ENCODE assay signal across 9 cellular contexts in genomic region chr12:51721281-51721940, GRCh38.
DNase-seq lines count a peak whose midpoint lies in the region; ATAC-seq and TF ChIP-seq lines count a peak whose summit lies in the region.
"Had no signal": no experiment of that assay in that cellular context is flagged by ENCODE, and none has a peak within 500 bp of the region (broad histone marks: within the 10 kb centered on the region; RNA-seq: fewer than 3 reads in every experiment).

No MANE protein-coding gene starts in this region.

- BruUV-seq in PC-9 (replicated peaks; lab: Mats Ljungman, UMichigan), result no TSS peak

- no peaks in the 10 kb centered on the region for H3K9me2 ChIP-seq in PC-9 (ENCODE audit: insufficient read depth)

- no peak overlapping the region for H3K27ac ChIP-seq in HUES48 (ENCODE audit: low read depth, low read length)
- H3K27ac ChIP-seq in heart right ventricle, result no peak overlapping the region
- no peak overlapping the region for H3K27ac ChIP-seq in spleen
- H3K27ac ChIP-seq in PC-9, result no peak overlapping the region

- H2AFZ ChIP-seq in PC-9, result no peak overlapping the region

- H4K20me1 ChIP-seq in PC-9 (ENCODE audit: insufficient read depth), result no peaks in the 10 kb centered on the region

- ATAC-seq in heart right ventricle (peak in 6 of 8 donors; percentile 57 to 87 (median 79)), HG02981 (IDR thresholded peaks at IDR 0.05; ENCODE audit: unreplicated experiment) (no peak), GM18909 (IDR thresholded peaks at IDR 0.05; ENCODE audit: poor library complexity, unreplicated experiment) (no peak), GM21423 (IDR thresholded peaks at IDR 0.05; ENCODE audit: unreplicated experiment) (no peak)
- ATAC-seq: HCT116 had no signal

- H3F3A ChIP-seq in PC-9 (ENCODE audit: insufficient read depth, low read depth), result no peaks in the 10 kb centered on the region

- intact Hi-C loops in heart right ventricle (cut with DNase I), result no loop called here
- intact Hi-C loops in spleen (cut with DNase I; ENCODE audit: low total_unique reads), result no loop called here
- intact Hi-C loops in PC-9 (cut with micrococcal nuclease; ENCODE audit: unreplicated experiment), result no loop called here

- H3K9me3 ChIP-seq in HUES48 (ENCODE audit: control insufficient read depth, insufficient read depth, low read length) (no peaks in the 10 kb centered on the region), heart right ventricle (no peaks in the 10 kb centered on the region), spleen (no peaks in the 10 kb centered on the region), PC-9 (ENCODE audit: insufficient read depth, low read depth) (no peaks in the 10 kb centered on the region)

- H3K9ac ChIP-seq in HUES48 (ENCODE audit: low read depth, low read length), result no peak overlapping the region

- 4 to 8% methylated on average over 44 of the region's 44 CpGs for WGBS in heart right ventricle, 2 donors
- 9 to 18% (median 15%) methylated on average over 37 to 44 of the region's 44 CpGs for WGBS in spleen, 5 donors

- no peaks in the 10 kb centered on the region for H3K4me1 ChIP-seq in HUES48 (ENCODE audit: control insufficient read depth, insufficient read depth, low read length)
- peaks cover 0 to 9% (median 6%) of the 10 kb centered on the region in 9 donors for H3K4me1 ChIP-seq in heart right ventricle
- H3K4me1 ChIP-seq in spleen, result peaks cover 0 to 9% (median 4%) of the 10 kb centered on the region in 6 donors
- H3K4me1 ChIP-seq in PC-9 (replicated peaks; ENCODE audit: insufficient read depth), result no peaks in the 10 kb centered on the region

- CTCF ChIA-PET in PC-9 (lab: Charles Lee), result no interaction called here

- peak in 5 of 9 donors; percentile 10 to 33 (median 18) for TF ChIP-seq CTCF in heart right ventricle (IDR thresholded peaks at IDR 0.05)
- peak in 1 of 11 experiments; percentile 12 for TF ChIP-seq CTCF in spleen (IDR thresholded peaks at IDR 0.05 in 8 of 11, conservative IDR thresholded peaks at IDR 0.05 in 3 of 11)
- no peak for TF ChIP-seq CTCF in PC-9 (conservative IDR thresholded peaks at IDR 0.05)

- H3K4me3 ChIP-seq in HUES48 (ENCODE audit: low read depth, low read length) (peak overlapping the region; percentile 44; the same call in 1 of the 2 replicates), heart right ventricle (peak overlapping the region in 7 of 10 donors; percentile 4 to 33 (median 25)), spleen (peak overlapping the region in 2 of 8 donors; percentile 25 to 34), PC-9 (no peak overlapping the region)

- DNase-seq in activated effector memory CD4-positive, alpha-beta T cell treated with anti-CD3 and anti-CD28 coated beads, Interleukin-2, amount 50 U/mL, for 16 hours, result peak; percentile 74
- DNase-seq in heart right ventricle, result peak; percentile 7 to 45
- peak; percentile 81 for DNase-seq in spleen
- DNase-seq in PC-9, result no peak

- no peaks in the 10 kb centered on the region for H3K27me3 ChIP-seq in HUES48 (ENCODE audit: control insufficient read depth, insufficient read depth, low read length)
- peaks cover 0 to 46% (median 25%) of the 10 kb centered on the region in 7 donors for H3K27me3 ChIP-seq in heart right ventricle
- H3K27me3 ChIP-seq in spleen (replicated peaks in 1 of 7), result peaks cover 0 to 28% (median 6%) of the 10 kb centered on the region in 7 donors
- H3K27me3 ChIP-seq in PC-9 (ENCODE audit: insufficient read depth, low read depth), result peaks cover 62% of the 10 kb centered on the region

- POLR2A ChIA-PET in PC-9 (lab: Charles Lee; ENCODE audit: unreplicated experiment), result no interaction called here

- H3K79me2 ChIP-seq in PC-9 (ENCODE audit: low read depth), result no peaks in the 10 kb centered on the region

- H3K36me3 ChIP-seq in HUES48 (ENCODE audit: control insufficient read depth, insufficient read depth, low read length), result peaks cover 27% of the 10 kb centered on the region
- no peaks in the 10 kb centered on the region for H3K36me3 ChIP-seq in heart right ventricle
- peaks cover 0 to 7% (median 0%) of the 10 kb centered on the region in 6 donors for H3K36me3 ChIP-seq in spleen
- no peaks in the 10 kb centered on the region for H3K36me3 ChIP-seq in PC-9 (ENCODE audit: low read depth)

- TF ChIP-seq POLR2A in spleen (IDR thresholded peaks at IDR 0.05), result no peak

- H3K4me2 ChIP-seq in PC-9, result no peak overlapping the region

Comparison
In these comparisons a context has a peak if more than half of its experiments do, and no peak if none do; other contexts are left out.
1. DNase-seq: peak in activated effector memory CD4-positive, alpha-beta T cell treated with anti-CD3 and anti-CD28 coated beads, Interleukin-2, amount 50 U/mL, for 16 hours (single experiment), heart right ventricle (2 of 2) and spleen (single experiment); none in PC-9 (0 of 2).
2. ATAC-seq: peak in heart right ventricle (6 of 8); none in HG02981 (single experiment), GM18909 (single experiment) and GM21423 (single experiment).